Comparison of ENCODE assay signal across 13 cellular contexts in the genomic region with DNA sequence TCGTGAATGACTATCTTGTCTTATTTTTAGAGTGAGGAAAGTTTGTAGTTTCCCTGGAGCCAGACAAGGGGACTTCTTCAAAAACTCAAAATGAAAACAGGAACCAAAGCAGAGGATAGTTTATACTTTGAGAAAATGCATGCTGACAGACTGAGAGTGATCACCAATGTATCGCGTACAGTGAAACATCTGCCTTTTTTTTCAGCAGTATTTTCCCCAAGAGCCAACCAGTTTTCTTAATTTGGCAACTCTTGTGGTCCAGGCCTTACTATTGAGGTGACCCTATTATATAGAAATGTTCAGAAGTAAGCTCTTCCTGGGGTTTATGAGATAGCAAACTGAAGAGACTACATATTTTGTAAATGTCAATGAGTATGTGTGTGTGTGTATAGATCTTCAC.
A peak's percentile ranks its signal among the peaks of the same experiment; 100 is the strongest.
DNase-seq lines count a peak whose midpoint lies in the region; ATAC-seq and TF ChIP-seq lines count a peak whose summit lies in the region.
"Had no signal": no experiment of that assay in that cellular context is flagged by ENCODE, and none has a peak within 500 bp of the region (broad histone marks: within the 10 kb centered on the region; RNA-seq: fewer than 3 reads in every experiment).

No MANE protein-coding gene starts in this region.

- intact Hi-C loops in uterus (cut with DNase I; ENCODE audit: low total_unique reads), result no loop called here

- H3K36me3 ChIP-seq in uterus, result no peaks in the 10 kb centered on the region
- no peaks in the 10 kb centered on the region for H3K36me3 ChIP-seq in right atrium auricular region

- no peak for TF ChIP-seq POLR2A in uterus (IDR thresholded peaks at IDR 0.05)

- no peaks in the 10 kb centered on the region for H3K4me1 ChIP-seq in uterus
- H3K4me1 ChIP-seq in right atrium auricular region, result no peaks in the 10 kb centered on the region
- H3K4me1 ChIP-seq: testis had no signal

- ATAC-seq in HG02623 (IDR thresholded peaks at IDR 0.05; ENCODE audit: unreplicated experiment), result peak; percentile 85
- peak; percentile 66 for ATAC-seq in HG03469 (IDR thresholded peaks at IDR 0.05; ENCODE audit: unreplicated experiment)

- H3K4me3 ChIP-seq in uterus (no peak overlapping the region), right atrium auricular region (no peak overlapping the region)
- H3K4me3 ChIP-seq: testis had no signal

- no peak for TF ChIP-seq CTCF in uterus (IDR thresholded peaks at IDR 0.05)
- no peak for TF ChIP-seq CTCF in right atrium auricular region (IDR thresholded peaks at IDR 0.05)

- DNase-seq in SIG-M5 treated with dmso at 0.1 percent for 504 hours (lab: John Stamatoyannopoulos, UW; ENCODE audit: unreplicated experiment) (peak; percentile 51), SIG-M5 (lab: John Stamatoyannopoulos, UW) (no peak), HuH-7 (ENCODE audit: low spot score) (no peak), uterus (no peak), right atrium auricular region (ENCODE audit: low spot score) (no peak), H4 (ENCODE audit: low spot score) (no peak)
- DNase-seq: activated naive CD4-positive, alpha-beta T cell treated with anti-CD3 and anti-CD28 coated beads for 36 hours; effector CD8-positive, alpha-beta T cell; naive B cell; NCI-H510A treated with DMSO at 0.1 percent for 48 hours; testis had no signal

- H3K9me3 ChIP-seq in uterus (no peaks in the 10 kb centered on the region), right atrium auricular region (no peaks in the 10 kb centered on the region)
- H3K9me3 ChIP-seq: testis had no signal

- H3K27me3 ChIP-seq in uterus (no peaks in the 10 kb centered on the region), right atrium auricular region (no peaks in the 10 kb centered on the region)
- H3K27me3 ChIP-seq: testis had no signal

- H3K27ac ChIP-seq in uterus (no peak overlapping the region), right atrium auricular region (no peak overlapping the region)
- H3K27ac ChIP-seq: testis had no signal
